In the genomic region with DNA sequence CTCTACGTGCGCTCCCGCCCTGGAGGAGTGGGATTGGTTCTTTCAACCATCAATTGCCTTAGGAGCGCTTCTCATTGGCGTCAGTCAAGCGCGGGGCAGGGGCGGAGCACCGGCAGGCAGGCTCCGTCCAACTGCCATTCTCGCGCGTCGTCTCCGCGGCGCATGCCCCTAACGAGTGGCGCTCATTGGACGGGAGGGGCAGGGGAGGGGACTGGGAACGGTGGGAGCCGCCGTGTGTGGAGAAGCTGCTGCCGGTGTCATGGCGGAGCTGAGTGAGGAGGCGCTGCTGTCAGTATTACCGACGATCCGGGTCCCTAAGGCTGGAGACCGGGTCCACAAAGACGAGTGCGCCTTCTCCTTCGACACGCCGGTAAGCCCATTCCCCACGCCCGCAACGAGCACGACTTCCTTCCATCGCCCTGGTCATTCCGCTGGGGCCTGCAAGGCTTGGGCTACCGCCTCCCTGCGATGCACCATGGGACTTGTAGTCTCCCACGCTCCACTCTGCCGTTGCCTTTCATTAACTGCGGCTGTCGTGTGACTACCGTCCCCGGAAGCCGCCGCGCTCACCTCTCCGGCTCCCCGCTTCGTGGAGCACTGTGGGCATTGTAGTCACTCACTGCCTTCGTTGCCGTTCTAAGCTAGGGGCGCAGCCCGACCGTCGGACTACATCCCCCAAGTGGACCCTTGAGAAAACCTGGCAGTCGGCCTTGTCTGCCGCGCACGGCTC, we compare ENCODE assay signal across 1 cellular context.
A peak's percentile ranks its signal among the peaks of the same experiment; 100 is the strongest.
TF ChIP-seq lines count a peak whose summit lies in the region.

Gene USP5 (plus strand): TSS at position 230 of the 730 bp plus-strand sequence. CDS start 30 bp downstream, at position 260.

TF ChIP-seq in GM12878, 131 proteins besides CTCF, POLR2A, EP300 and RAD21 (continued from another document):
- TF ChIP-seq SREBF2 (IDR thresholded peaks at IDR 0.05; ENCODE audit: low read length) (no peak), ZNF217 (IDR thresholded peaks at IDR 0.05) (no peak), PML (IDR thresholded peaks at IDR 0.05; ENCODE audit: low read length) (no peak), STAT3 (IDR thresholded peaks at IDR 0.05; ENCODE audit: low read depth, low read length) (no peak), NRF1 (conservative IDR thresholded peaks at IDR 0.05; ENCODE audit: low read depth, low read length) (peak; percentile 60), ASH2L (IDR thresholded peaks at IDR 0.05; ENCODE audit: borderline replicate concordance, low read depth) (no peak), NR2F1 (conservative IDR thresholded peaks at IDR 0.05) (0 out of 2 replicates have a peak, but pooled peaks have one; percentile 22), KDM1A (IDR thresholded peaks at IDR 0.05; ENCODE audit: borderline replicate concordance) (no peak), KLF5 (IDR thresholded peaks at IDR 0.05; ENCODE audit: partially characterized antibody) (peak; percentile 77), SMAD1 (IDR thresholded peaks at IDR 0.05; ENCODE audit: low read depth, partially characterized antibody) (no peak), CHD4 (IDR thresholded peaks at IDR 0.05) (no peak), BMI1 (IDR thresholded peaks at IDR 0.05; ENCODE audit: borderline replicate concordance) (no peak), HCFC1 (IDR thresholded peaks at IDR 0.05; ENCODE audit: low read length) (peak; percentile 100), KAT2A (conservative IDR thresholded peaks at IDR 0.05; ENCODE audit: control insufficient read depth, low read depth, low read length) (no peak), SUZ12 (IDR thresholded peaks at IDR 0.05; ENCODE audit: unreplicated experiment) (no peak), MTA2 (IDR thresholded peaks at IDR 0.05; ENCODE audit: low read depth) (no peak; the same call in 1 of the 2 replicates), ZBTB40 (IDR thresholded peaks at IDR 0.05; ENCODE audit: borderline replicate concordance) (peak; percentile 98), TAF1 (IDR thresholded peaks at IDR 0.05; ENCODE audit: borderline replicate concordance, low read depth, low read length) (peak; percentile 63), ZNF384 (IDR thresholded peaks at IDR 0.05; ENCODE audit: borderline replicate concordance, low read depth, low read length) (no peak), POLR2AphosphoS5 (IDR thresholded peaks at IDR 0.05; ENCODE audit: low read length) (peak; percentile 70; the same call in 1 of the 2 replicates), RUNX3 (IDR thresholded peaks at IDR 0.05; ENCODE audit: low read length) (peak; percentile 72), NFIC (IDR thresholded peaks at IDR 0.05; ENCODE audit: low read depth, low read length) (no peak), NR2C2 (IDR thresholded peaks at IDR 0.05; ENCODE audit: borderline replicate concordance, control insufficient read depth, insufficient read length, low read depth) (no peak), TCF3 (IDR thresholded peaks at IDR 0.05; ENCODE audit: borderline replicate concordance, insufficient read depth, low read depth, low read length) (no peak), POU2F2 (IDR thresholded peaks at IDR 0.05; ENCODE audit: borderline replicate concordance, low read depth, low read length) (no peak), GABPA (IDR thresholded peaks at IDR 0.05; ENCODE audit: low read depth) (peak; percentile 97), USF2 (IDR thresholded peaks at IDR 0.05; ENCODE audit: borderline replicate concordance, low read depth, low read length) (peak; percentile 9; the same call in 1 of the 2 replicates), RELA (IDR thresholded peaks at IDR 0.05; ENCODE audit: borderline replicate concordance, partially characterized antibody) (peak; percentile 81), TARDBP (IDR thresholded peaks at IDR 0.05; ENCODE audit: borderline replicate concordance) (peak; percentile 100), RFX5 (IDR thresholded peaks at IDR 0.05; ENCODE audit: low read depth, low read length) (no peak), RB1 (IDR thresholded peaks at IDR 0.05; ENCODE audit: borderline replicate concordance) (peak; percentile 21; the same call in 1 of the 2 replicates), NFYA (IDR thresholded peaks at IDR 0.05; ENCODE audit: borderline replicate concordance, low read depth, low read length) (no peak), HDAC6 (IDR thresholded peaks at IDR 0.05; ENCODE audit: unreplicated experiment) (no peak), IRF4 (IDR thresholded peaks at IDR 0.05; ENCODE audit: low read depth, low read length) (no peak), WRNIP1 (IDR thresholded peaks at IDR 0.05; ENCODE audit: borderline replicate concordance, low read depth, low read length) (no peak), FOS (IDR thresholded peaks at IDR 0.05; ENCODE audit: borderline replicate concordance, extremely low read depth, insufficient read length) (peak; percentile 74), NBN (IDR thresholded peaks at IDR 0.05) (peak; percentile 55; the same call in 1 of the 2 replicates), ZBED1 (IDR thresholded peaks at IDR 0.05; ENCODE audit: borderline replicate concordance) (no peak), NKRF (conservative IDR thresholded peaks at IDR 0.05) (peak; percentile 48; the same call in 1 of the 2 replicates), E4F1 (IDR thresholded peaks at IDR 0.05; ENCODE audit: borderline replicate concordance, partially characterized antibody) (peak; percentile 85)
- TF ChIP-seq, protein P1, sequence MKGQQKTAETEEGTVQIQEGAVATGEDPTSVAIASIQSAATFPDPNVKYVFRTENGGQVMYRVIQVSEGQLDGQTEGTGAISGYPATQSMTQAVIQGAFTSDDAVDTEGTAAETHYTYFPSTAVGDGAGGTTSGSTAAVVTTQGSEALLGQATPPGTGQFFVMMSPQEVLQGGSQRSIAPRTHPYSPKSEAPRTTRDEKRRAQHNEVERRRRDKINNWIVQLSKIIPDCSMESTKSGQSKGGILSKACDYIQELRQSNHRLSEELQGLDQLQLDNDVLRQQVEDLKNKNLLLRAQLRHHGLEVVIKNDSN (IDR thresholded peaks at IDR 0.05; ENCODE audit: borderline replicate concordance, extremely low read length, insufficient read depth, low read depth, low read length) = peak; percentile 66
- TF ChIP-seq, protein P2, sequence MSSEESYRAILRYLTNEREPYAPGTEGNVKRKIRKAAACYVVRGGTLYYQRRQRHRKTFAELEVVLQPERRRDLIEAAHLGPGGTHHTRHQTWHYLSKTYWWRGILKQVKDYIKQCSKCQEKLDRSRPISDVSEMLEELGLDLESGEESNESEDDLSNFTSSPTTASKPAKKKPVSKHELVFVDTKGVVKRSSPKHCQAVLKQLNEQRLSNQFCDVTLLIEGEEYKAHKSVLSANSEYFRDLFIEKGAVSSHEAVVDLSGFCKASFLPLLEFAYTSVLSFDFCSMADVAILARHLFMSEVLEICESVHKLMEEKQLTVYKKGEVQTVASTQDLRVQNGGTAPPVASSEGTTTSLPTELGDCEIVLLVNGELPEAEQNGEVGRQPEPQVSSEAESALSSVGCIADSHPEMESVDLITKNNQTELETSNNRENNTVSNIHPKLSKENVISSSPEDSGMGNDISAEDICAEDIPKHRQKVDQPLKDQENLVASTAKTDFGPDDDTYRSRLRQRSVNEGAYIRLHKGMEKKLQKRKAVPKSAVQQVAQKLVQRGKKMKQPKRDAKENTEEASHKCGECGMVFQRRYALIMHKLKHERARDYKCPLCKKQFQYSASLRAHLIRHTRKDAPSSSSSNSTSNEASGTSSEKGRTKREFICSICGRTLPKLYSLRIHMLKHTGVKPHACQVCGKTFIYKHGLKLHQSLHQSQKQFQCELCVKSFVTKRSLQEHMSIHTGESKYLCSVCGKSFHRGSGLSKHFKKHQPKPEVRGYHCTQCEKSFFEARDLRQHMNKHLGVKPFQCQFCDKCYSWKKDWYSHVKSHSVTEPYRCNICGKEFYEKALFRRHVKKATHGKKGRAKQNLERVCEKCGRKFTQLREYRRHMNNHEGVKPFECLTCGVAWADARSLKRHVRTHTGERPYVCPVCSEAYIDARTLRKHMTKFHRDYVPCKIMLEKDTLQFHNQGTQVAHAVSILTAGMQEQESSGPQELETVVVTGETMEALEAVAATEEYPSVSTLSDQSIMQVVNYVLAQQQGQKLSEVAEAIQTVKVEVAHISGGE (CRISPR knock-in tag; IDR thresholded peaks at IDR 0.05) = peak; percentile 83
- TF ChIP-seq, protein P3, sequence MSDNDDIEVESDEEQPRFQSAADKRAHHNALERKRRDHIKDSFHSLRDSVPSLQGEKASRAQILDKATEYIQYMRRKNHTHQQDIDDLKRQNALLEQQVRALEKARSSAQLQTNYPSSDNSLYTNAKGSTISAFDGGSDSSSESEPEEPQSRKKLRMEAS (IDR thresholded peaks at IDR 0.05; ENCODE audit: low read depth, low read length) = peak; percentile 31
TF ChIP-seq in GM12878: peak in this region for 57.
